ENCODE assay signal across 14 cellular contexts in the genomic region with DNA sequence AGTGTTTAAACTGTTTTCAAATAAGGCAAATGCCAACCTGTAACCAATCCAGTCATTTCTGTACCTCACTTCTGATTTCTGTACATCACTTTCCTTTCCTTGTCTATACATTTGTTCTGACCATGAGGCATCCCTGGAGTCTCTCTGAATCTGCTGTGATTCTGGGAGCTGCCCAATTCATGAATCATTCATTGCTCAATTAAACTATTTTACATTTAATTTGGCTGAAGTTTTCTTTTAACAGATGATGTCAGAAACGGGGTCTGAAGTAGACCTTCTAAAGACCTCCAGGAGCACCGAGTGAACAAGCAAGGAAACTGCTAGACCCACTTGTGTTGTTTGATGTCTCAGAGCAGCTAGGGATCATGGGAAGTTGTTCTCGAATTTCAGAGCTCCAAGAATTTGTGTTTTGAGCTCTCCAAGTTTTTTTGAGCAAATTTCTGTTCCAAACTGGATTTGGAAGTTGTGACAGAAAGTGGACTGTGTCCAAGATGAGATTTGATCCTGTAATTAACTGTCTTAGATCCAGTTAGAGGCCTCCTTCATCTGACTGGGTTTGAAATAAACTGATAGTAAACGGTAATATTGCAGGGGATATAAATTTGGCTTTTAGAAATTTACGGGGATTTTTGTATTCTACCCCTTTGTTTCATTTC.
"Had no signal": no experiment of that assay in that cellular context is flagged by ENCODE, and none has a peak within 500 bp of the region (broad histone marks: within the 10 kb centered on the region; RNA-seq: fewer than 3 reads in every experiment).

No MANE protein-coding gene starts in this region.

- DNase-seq: activated B cell treated with CpG ODN at 0.5 μM for 24 hours; activated CD4-positive, alpha-beta T cell treated with anti-CD3 and anti-CD28 coated beads for 48 hours; activated CD8-positive, alpha-beta T cell treated with anti-CD3 and anti-CD28 coated beads for 36 hours; activated effector memory CD4-positive, alpha-beta T cell treated with Interleukin-2 at 50 U/mL for 16 hours; activated T-cell treated with anti-CD3 and anti-CD28 coated beads, Interleukin-2, amount 50 U/mL, for 4 hours; amygdala; cortex of kidney; effector memory CD4-positive, alpha-beta T cell; left ventricle myocardium inferior; occipital lobe; upper lobe of left lung had no signal

- H3K4me2 ChIP-seq: hepatocyte had no signal

- H2AFZ ChIP-seq: hepatocyte had no signal

- H3K27ac ChIP-seq: hepatocyte, left ventricle myocardium inferior, right atrium auricular region, upper lobe of left lung had no signal

- H3K4me1 ChIP-seq: left ventricle myocardium inferior, right atrium auricular region, upper lobe of left lung had no signal

- H3K79me2 ChIP-seq: hepatocyte had no signal

- H3K9me3 ChIP-seq: left ventricle myocardium inferior, right atrium auricular region, upper lobe of left lung had no signal

- ATAC-seq: activated CD8-positive, alpha-beta T cell treated with anti-CD3 and anti-CD28 coated beads for 36 hours; activated T-cell treated with anti-CD3 and anti-CD28 coated beads, Interleukin-2, amount 50 U/mL, for 4 hours; natural killer cell treated with Interleukin-12 subunit alpha and Interleukin-12 subunit beta and Interleukin-15 and Interleukin-18, amount 100 ng/mL, for 72 hours had no signal

- H3K27me3 ChIP-seq: hepatocyte, right atrium auricular region, upper lobe of left lung had no signal

- H3K36me3 ChIP-seq: left ventricle myocardium inferior, right atrium auricular region, upper lobe of left lung had no signal

- H3K4me3 ChIP-seq: hepatocyte, left ventricle myocardium inferior, right atrium auricular region, upper lobe of left lung had no signal
